ENCODE assay signal across 29 cellular contexts in genomic region chr15:86059851-86060250, GRCh38. TPM values are rescaled to one million over a fixed set of nuclear protein-coding genes. Genes with fewer than 3 reads are reported as not detected.
"Had no signal": no experiment of that assay in that cellular context is flagged by ENCODE, and none has a peak within 500 bp of the region (broad histone marks: within the 10 kb centered on the region; RNA-seq: fewer than 3 reads in every experiment).

No MANE protein-coding gene starts in this region.

- H3K4me1 ChIP-seq: parathyroid adenoma, psoas muscle, right lobe of liver, sigmoid colon, suprapubic skin, testis, tibial artery, transverse colon, upper lobe of right lung, uterus had no signal

- H3K4me2 ChIP-seq: neural progenitor cell had no signal

- H2AFZ ChIP-seq: neural progenitor cell, parathyroid adenoma had no signal

- H3K4me3 ChIP-seq: neural progenitor cell, ovary, psoas muscle, right lobe of liver, sigmoid colon, suprapubic skin, testis, tibial artery, transverse colon, upper lobe of right lung, uterus had no signal

- DNase-seq: natural killer cell; occipital lobe; ovary; posterior cingulate gyrus; psoas muscle; right cardiac atrium; right lobe of liver; sigmoid colon; small intestine; stimulated activated CD4-positive, alpha-beta T cell treated with anti-CD3 and anti-CD28 coated beads, Interleukin-15, amount 100 ng/mL, for 24 hours; stimulated activated CD4-positive, alpha-beta T cell treated with anti-CD3 and anti-CD28 coated beads, Interleukin-2, amount 100 ng/mL, for 24 hours; stimulated activated CD4-positive, alpha-beta T cell treated with anti-CD3 and anti-CD28 coated beads, Interleukin-2, amount 100 ng/mL, for 48 hours; stimulated activated CD4-positive, alpha-beta T cell treated with anti-CD3 and anti-CD28 coated beads, Interleukin-4, amount 100 ng/mL, for 24 hours; stimulated activated naive B cell treated with anti-CD40 and anti-IgM and Interleukin-4, amounts not matched to agents 10 μg/mL and 1 μg/mL and 100 μg/mL, for 72 hours; stimulated activated naive CD4-positive, alpha-beta T cell treated with Interleukin-2 at 50 U/mL for 16 hours; substantia nigra; testis; tibial artery; transverse colon; upper lobe of right lung; uterus had no signal

- H3K27me3 ChIP-seq: neural progenitor cell, ovary, right lobe of liver, suprapubic skin, testis, upper lobe of right lung, uterus had no signal

- H3K79me2 ChIP-seq: parathyroid adenoma had no signal

- H3K27ac ChIP-seq: neural progenitor cell, ovary, parathyroid adenoma, psoas muscle, right lobe of liver, sigmoid colon, suprapubic skin, testis, tibial artery, transverse colon, upper lobe of right lung, uterus had no signal

- H3K36me3 ChIP-seq: neural progenitor cell, ovary, right lobe of liver, sigmoid colon, suprapubic skin, tibial artery, transverse colon, upper lobe of right lung, uterus had no signal

- H3K9ac ChIP-seq: neural progenitor cell, parathyroid adenoma had no signal

- H3K9me3 ChIP-seq: ovary, psoas muscle, right lobe of liver, sigmoid colon, suprapubic skin, testis, tibial artery, transverse colon, upper lobe of right lung, uterus had no signal

- ATAC-seq: natural killer cell; right cardiac atrium; right lobe of liver; stimulated activated effector memory CD8-positive, alpha-beta T cell treated with anti-CD3 and anti-CD28 coated beads, Interleukin-12 subunit alpha, Interleukin-12 subunit beta, amount 100 ng/mL, for 72 hours; stimulated activated naive B cell treated with anti-CD40 and anti-IgM and Interleukin-4, amounts not matched to agents 10 μg/mL and 1 μg/mL and 100 μg/mL, for 72 hours; upper lobe of right lung had no signal

RNA-seq across cellular contexts. Expression of gene AGBL1, which starts 19.8 kb away (rescaled TPM):
- total RNA-seq: natural killer cell, osteoblast, progenitor cell of endocrine pancreas, renal cortical epithelial cell, right cardiac atrium, right lobe of liver had no signal
- polyA plus RNA-seq: right cardiac atrium, sigmoid colon, urinary bladder had no signal
